ENCODE assay signal across 8 cellular contexts in the genomic region with DNA sequence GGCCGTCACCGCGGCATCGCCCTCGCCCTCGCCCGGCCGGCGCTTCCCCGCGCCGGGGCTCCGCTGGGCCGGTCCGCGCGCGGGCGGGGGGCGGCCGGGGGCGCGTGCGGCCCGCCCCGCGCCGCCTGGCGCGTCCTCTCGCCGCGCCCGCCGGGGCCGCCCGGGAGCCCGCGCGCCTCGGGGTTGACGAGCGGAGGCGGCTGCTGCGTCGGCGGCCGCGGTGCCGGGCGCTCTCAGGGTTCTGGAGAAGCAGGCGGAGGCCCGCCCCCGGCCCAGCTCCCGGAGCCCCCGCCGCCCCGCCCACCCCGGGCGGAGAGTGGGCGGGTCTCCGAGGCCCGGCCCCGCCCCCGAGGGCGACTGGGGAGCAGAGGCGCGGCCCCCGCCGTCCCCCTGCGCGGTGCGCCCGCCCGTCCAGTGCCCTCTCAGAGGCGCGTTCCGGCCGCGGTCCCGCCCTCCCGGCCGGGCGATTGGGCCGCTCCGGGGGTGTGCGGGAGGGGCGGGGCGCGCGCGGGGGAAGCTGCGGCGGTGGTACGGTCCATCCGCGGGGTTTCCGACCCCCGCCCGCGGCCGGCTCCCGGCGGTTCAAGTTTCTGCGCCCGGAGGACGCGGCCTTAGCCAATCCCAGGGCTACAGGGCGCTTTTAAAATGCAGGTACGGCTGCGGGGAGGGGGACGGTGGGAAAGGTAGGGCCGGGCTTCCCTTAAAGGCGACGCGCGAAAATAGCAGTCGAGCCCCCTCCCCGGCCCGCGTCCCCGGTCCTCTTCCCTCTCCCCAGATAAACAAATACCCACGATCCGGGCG. TPM values are rescaled to one million over a fixed set of nuclear protein-coding genes. Genes with fewer than 3 reads are reported as not detected.
DNase-seq lines count a peak whose midpoint lies in the region; ATAC-seq and TF ChIP-seq lines count a peak whose summit lies in the region.

A gene (minus strand): TSS at position 243 of the 801 bp plus-strand sequence. CDS start 248 bp downstream, outside the sequence.

- no peaks in the 10 kb centered on the region for H3K36me3 ChIP-seq in Peyer's patch

- peak within 1 kb of the TSS; percentile 84 to 91 (median 88) for H3K27ac ChIP-seq in Peyer's patch

- H3K9me3 ChIP-seq in Peyer's patch = no peaks in the 10 kb centered on the region

- H3K4me1 ChIP-seq in Peyer's patch = peaks cover 0 to 50% (median 9%) of the 10 kb centered on the region in 4 donors

- H3K27me3 ChIP-seq in Peyer's patch = no peaks in the 10 kb centered on the region

- no peak for TF ChIP-seq CTCF in Peyer's patch (IDR thresholded peaks at IDR 0.05)

- peak; percentile 68 for DNase-seq in DMS114 treated with DMSO at 0.1 percent for 48 hours (lab: John Stamatoyannopoulos, UW; ENCODE audit: unreplicated experiment)
- peak; percentile 95 for DNase-seq in KG1 (lab: John Stamatoyannopoulos, UW)
- peak; percentile 88 to 97 (median 97) for DNase-seq in Peyer's patch
- DNase-seq in activated T-helper 1 cell treated with anti-CD3 and anti-CD28 coated beads, Interleukin-2, amount 50 U/mL, for 16 hours (ENCODE audit: low read depth in 1 of 2, low spot score in 1 of 2) = peak; percentile 89 to 95
- peak; percentile 94 for DNase-seq in fibroblast of gingiva (ENCODE audit: low read depth)
- DNase-seq in myocyte (ENCODE audit: low read depth) = peak; percentile 94
- DNase-seq in stimulated activated CD8-positive, alpha-beta memory T cell treated with anti-CD3 and anti-CD28 coated beads, Interleukin-7, amount 100 ng/mL, for 24 hours (ENCODE audit: low read depth) = peak; percentile 77

- peak; percentile 88 for ATAC-seq in GM21723 (IDR thresholded peaks at IDR 0.05; ENCODE audit: unreplicated experiment)

- TF ChIP-seq POLR2A in Peyer's patch (IDR thresholded peaks at IDR 0.05) = peak in 1 of 2 donors; percentile 50

- peak within 1 kb of the TSS; percentile 66 to 90 (median 76) for H3K4me3 ChIP-seq in Peyer's patch

RNA-seq across cellular contexts. Expression of the gene that starts here (rescaled TPM):
- total RNA-seq in Peyer's patch (10 to 100 TPM; 19.8 to 98.1 (median 78.8) TPM), myocyte (3.2 and 6.1 TPM in 2 replicates)
- polyA plus RNA-seq in myocyte (2012) = 4.4 TPM

Comparison
In these comparisons a context has a peak if more than half of its experiments do, and no peak if none do; other contexts are left out.
1. Peak in every context shown above with its lines: DNase-seq, ATAC-seq, H3K4me3 ChIP-seq and H3K27ac ChIP-seq.